ENCODE assay signal across 8 cellular contexts in genomic region chr14:81221579-81222102, GRCh38. TPM values are rescaled to one million over a fixed set of nuclear protein-coding genes. Genes with fewer than 3 reads are reported as not detected.
DNase-seq lines count a peak whose midpoint lies in the region; ATAC-seq, FAIRE-seq and TF ChIP-seq lines count a peak whose summit lies in the region.

No MANE protein-coding gene starts in this region.

- CTCF ChIA-PET in A549 (lab: Yijun Ruan, JAX) (interaction anchor here (0.8 to 1.4 kb wide), 2 partner anchors 15 to 238 kb away, joined by 3 read pairs; no protein-coding TSS in a partner anchor), HCT116 (lab: Charles Lee) (interaction anchor here (1.5 kb wide), 1 partner anchor 243 kb away, joined by 4 read pairs; no protein-coding TSS in a partner anchor)

- TF ChIP-seq RAD21 in A549 (conservative IDR thresholded peaks at IDR 0.05 in 1 of 2, IDR thresholded peaks at IDR 0.05 in 1 of 2) (no peak), HCT116 (IDR thresholded peaks at IDR 0.05; ENCODE audit: low read depth) (no peak)

- H3K27ac Mint-ChIP-seq in activated naive CD8-positive, alpha-beta T cell treated with anti-CD3 and anti-CD28 coated beads for 36 hours, result peak overlapping the region; percentile 98

- BruUV-seq in HCT116 (replicated peaks; lab: Mats Ljungman, UMichigan), result TSS peak; percentile 71

- H3K4me1 ChIP-seq in A549, result peaks cover 24% of the 10 kb centered on the region
- peaks cover 7 to 20% of the 10 kb centered on the region in 2 experiments for H3K4me1 ChIP-seq in HCT116 (ENCODE audit: control insufficient read depth in 1 of 2, insufficient read depth in 2 of 2, low read length in 2 of 2)
- H3K4me1 ChIP-seq in keratinocyte (ENCODE audit: control insufficient read depth, extremely low read depth, insufficient read depth, low read length), result peaks cover 12% of the 10 kb centered on the region
- peaks cover 27% of the 10 kb centered on the region for H3K4me1 ChIP-seq in suprapubic skin

- H3K4me3 ChIP-seq in A549 (peak overlapping the region; percentile 89), HCT116 (replicated peaks in 1 of 2; ENCODE audit: low read depth in 1 of 2, low read length in 2 of 2) (peak overlapping the region; percentile 50 to 75), keratinocyte (ENCODE audit: control insufficient read depth in 2 of 3, extremely low read depth in 1 of 3, insufficient read depth in 2 of 3, low read depth in 1 of 3, low read length in 3 of 3) (peak overlapping the region; percentile 57 to 67 (median 61)), suprapubic skin (peak overlapping the region; percentile 88)

- peaks cover 4% of the 10 kb centered on the region for H3K27me3 Mint-ChIP-seq in activated naive CD8-positive, alpha-beta T cell treated with anti-CD3 and anti-CD28 coated beads for 36 hours

- H3K27me3 ChIP-seq in HCT116 (ENCODE audit: insufficient read depth, low read length), result no peaks in the 10 kb centered on the region
- H3K27me3 ChIP-seq in keratinocyte (ENCODE audit: control insufficient read depth, extremely low read depth, insufficient read depth, low read length), result no peaks in the 10 kb centered on the region
- no peaks in the 10 kb centered on the region for H3K27me3 ChIP-seq in suprapubic skin

- no peak overlapping the region for H2AFZ ChIP-seq in HCT116 (ENCODE audit: low read depth, low read length, poor library complexity, severe bottlenecking)
- peak overlapping the region; percentile 72 for H2AFZ ChIP-seq in keratinocyte (ENCODE audit: control insufficient read depth, low read length)

- H3K9me2 ChIP-seq in HCT116 (ENCODE audit: insufficient read depth), result no peaks in the 10 kb centered on the region

- no peaks in the 10 kb centered on the region for H3K9me3 Mint-ChIP-seq in activated naive CD8-positive, alpha-beta T cell treated with anti-CD3 and anti-CD28 coated beads for 36 hours

- H3K9me1 ChIP-seq in keratinocyte (ENCODE audit: control insufficient read depth, extremely low read depth, insufficient read depth, low read length), result no peaks in the 10 kb centered on the region

- no peak for TF ChIP-seq CTCF in A549 (IDR thresholded peaks at IDR 0.05)
- no peak for TF ChIP-seq CTCF in HCT116 (IDR thresholded peaks at IDR 0.05 in 2 of 3, conservative IDR thresholded peaks at IDR 0.05 in 1 of 3; ENCODE audit: borderline replicate concordance in 1 of 3, insufficient read depth in 1 of 3, low read depth in 2 of 3, low read length in 2 of 3)
- no peak for TF ChIP-seq CTCF in keratinocyte (optimal IDR thresholded peaks at IDR 0.05 in 1 of 3, IDR thresholded peaks at IDR 0.05 in 1 of 3, conservative IDR thresholded peaks at IDR 0.05 in 1 of 3; ENCODE audit: extremely low read depth in 1 of 3, insufficient read depth in 2 of 3, low read length in 3 of 3)
- no peak for TF ChIP-seq CTCF in suprapubic skin (IDR thresholded peaks at IDR 0.05)

- H3K79me2 ChIP-seq in HCT116 (ENCODE audit: insufficient read depth, low read length), result peaks cover 37% of the 10 kb centered on the region
- H3K79me2 ChIP-seq in keratinocyte (ENCODE audit: control insufficient read depth, insufficient read depth, low read length), result peaks cover 22% of the 10 kb centered on the region

- RAD21 ChIA-PET in HCT116 (lab: Charles Lee; ENCODE audit: low non-redundant PET in 1 of 2, low total read pairs in 2 of 2, uncharacterized antibody in 2 of 2, unreplicated experiment in 2 of 2), result no interaction called here

- H3K4me2 ChIP-seq in A549 (peak overlapping the region; percentile 78), HCT116 (ENCODE audit: low read length) (peak overlapping the region; percentile 77), keratinocyte (ENCODE audit: control insufficient read depth, extremely low read depth, insufficient read depth, low read depth, low read length) (peak overlapping the region; percentile 84)

- DNase-seq in A549 (ENCODE audit: low read depth in 1 of 2, low spot score in 1 of 2) (peak in 1 of 2 experiments; percentile 3), HCT116 (ENCODE audit: low read depth, low spot score) (no peak), keratinocyte (ENCODE audit: low read depth, low spot score) (no peak), suprapubic skin (ENCODE audit: low spot score in 2 of 2) (no peak)
- no peak for DNase-seq in activated naive CD8-positive, alpha-beta T cell treated with anti-CD3 and anti-CD28 coated beads for 36 hours

- H3K27ac ChIP-seq in A549 (peak overlapping the region; percentile 96), HCT116 (ENCODE audit: low read depth, low read length) (peak overlapping the region; percentile 95), keratinocyte (ENCODE audit: control insufficient read depth, insufficient read depth, low read length) (peak overlapping the region; percentile 95), suprapubic skin (peak overlapping the region; percentile 97)

- peak overlapping the region; percentile 89 for H3K9ac ChIP-seq in HCT116 (ENCODE audit: low read length)
- H3K9ac ChIP-seq in keratinocyte (ENCODE audit: control insufficient read depth, extremely low read depth, insufficient read depth, low read length), result peak overlapping the region; percentile 88

- ATAC-seq in A549, result no peak
- ATAC-seq in HCT116, result no peak
- ATAC-seq in GM21717 (IDR thresholded peaks at IDR 0.05; ENCODE audit: unreplicated experiment), result no peak
- ATAC-seq in HG03139 (IDR thresholded peaks at IDR 0.05; ENCODE audit: unreplicated experiment), result no peak
- no peak for ATAC-seq in GM19463 (IDR thresholded peaks at IDR 0.05; ENCODE audit: unreplicated experiment)

- WGBS in A549 (ENCODE audit: missing lambda C conversion rate), result 59% methylated on average over 16 of the region's 16 CpGs
- 27% methylated on average over 16 of the region's 16 CpGs for whole genome bisulfite sequencing in suprapubic skin

- H3K9me3 ChIP-seq in A549 (peaks cover 5% of the 10 kb centered on the region; the same call in 1 of the 3 replicates), HCT116 (ENCODE audit: control insufficient read depth in 1 of 2, insufficient read depth in 1 of 2, low read depth in 1 of 2, low read length in 2 of 2) (no peaks in the 10 kb centered on the region), keratinocyte (ENCODE audit: control insufficient read depth, low read depth, low read length) (no peaks in the 10 kb centered on the region), suprapubic skin (no peaks in the 10 kb centered on the region)

- intact Hi-C loops in HCT116 (cut with micrococcal nuclease), result loop anchor here (5.0 kb wide), 1 partner anchor 311 kb away; the partner anchor contains the start of gene SEL1L

- TF ChIP-seq POLR2A in A549 (IDR thresholded peaks at IDR 0.05; ENCODE audit: low read length) (no peak), HCT116 (IDR thresholded peaks at IDR 0.05; ENCODE audit: borderline replicate concordance, extremely low read depth, insufficient read depth, insufficient read length) (no peak), suprapubic skin (IDR thresholded peaks at IDR 0.05) (no peak)

- TF ChIP-seq EP300 in A549 (IDR thresholded peaks at IDR 0.05), result no peak
- no peak for TF ChIP-seq EP300 in suprapubic skin (IDR thresholded peaks at IDR 0.05)

- POLR2A ChIA-PET in A549 (lab: Yijun Ruan, JAX) (interaction anchor here (1.1 to 1.6 kb wide), 8 partner anchors 8 to 312 kb away, joined by 3 to 21 read pairs (median 6); partner anchors contain the start of gene SEL1L), HCT116 (lab: Charles Lee) (interaction anchor here (1.2 to 1.6 kb wide), 4 partner anchors 7 to 21 kb away, joined by 5 to 6 read pairs (median 5); no protein-coding TSS in a partner anchor)

- peaks cover 21% of the 10 kb centered on the region for H3K4me1 Mint-ChIP-seq in activated naive CD8-positive, alpha-beta T cell treated with anti-CD3 and anti-CD28 coated beads for 36 hours

- H3K4me3 Mint-ChIP-seq in activated naive CD8-positive, alpha-beta T cell treated with anti-CD3 and anti-CD28 coated beads for 36 hours, result peak overlapping the region; percentile 91

- H4K20me1 ChIP-seq in HCT116 (ENCODE audit: insufficient read depth), result no peaks in the 10 kb centered on the region
- no peaks in the 10 kb centered on the region for H4K20me1 ChIP-seq in keratinocyte (ENCODE audit: control insufficient read depth, extremely low read depth, insufficient read depth, low read length)

- H3K36me3 Mint-ChIP-seq in activated naive CD8-positive, alpha-beta T cell treated with anti-CD3 and anti-CD28 coated beads for 36 hours, result peaks cover 14% of the 10 kb centered on the region

- no peak for FAIRE-seq in A549 (lab: Jason Lieb, UNC)
- FAIRE-seq in keratinocyte (lab: Jason Lieb, UNC), result no peak

- H3K36me3 ChIP-seq in HCT116 (ENCODE audit: control insufficient read depth in 1 of 2, insufficient read depth in 2 of 2, low read length in 2 of 2) (no peaks in the 10 kb centered on the region), keratinocyte (ENCODE audit: control insufficient read depth in 2 of 2, extremely low read depth in 1 of 2, insufficient read depth in 2 of 2, low read length in 2 of 2) (no peaks in the 10 kb centered on the region), suprapubic skin (no peaks in the 10 kb centered on the region)

- dilution Hi-C loops in keratinocyte (cut with MboI; ENCODE audit: extremely low pct_ligation_motif_present, low sequenced_read_pairs), result no loop called here

TF ChIP-seq in A549, 52 proteins besides CTCF, POLR2A, EP300 and RAD21 (continues in another document):
- TF ChIP-seq RNF2 (IDR thresholded peaks at IDR 0.05; ENCODE audit: borderline replicate concordance, low read depth), result 0 out of 2 replicates have a peak, but pooled peaks have one; percentile 65

TF ChIP-seq in HCT116, 20 proteins besides CTCF, POLR2A, EP300 and RAD21 (continues in another document):
- TF ChIP-seq MAX (IDR thresholded peaks at IDR 0.05), result no peak

RNA-seq across cellular contexts. Expression of gene GTF2A1, which starts 0.9 kb away (rescaled TPM):
- polyA plus RNA-seq in A549 (2011; rRNA removed) (19.6 and 22.4 TPM in 2 replicates), A549 (2017; fragmentation: RNase III; extraction: RNeasy Plus Mini Kit Qiagen cat#74134 plus additional on column Dnase treatment) (12.5 to 15.0 TPM (median 13.3 TPM) in 3 replicates), keratinocyte (17.5 to 19.3 TPM (median 18.0 TPM) in 3 replicates)
- polyA plus RNA-seq in A549 (2012; cell fraction: cytosol; rRNA removed), result 5.4 and 9.1 TPM in 2 replicates
- polyA plus RNA-seq in A549 (2012; cell fraction: nucleus; rRNA removed), result 2.3 and 3.5 TPM in 2 replicates
- 35.1 and 39.4 TPM in 2 replicates for polyA minus RNA-seq in A549 (2011; rRNA and poly(A)+ RNA removed)
- total RNA-seq in HCT116 (2021; ENCODE audit: unreplicated experiment) (39.7 TPM), suprapubic skin (10 to 100 TPM; 27.7 to 50.0 (median 35.6) TPM)
- 19.4 and 21.6 TPM in 2 replicates for polyA plus RNA-seq in HCT116 (2012)
- 10 to 100 TPM; 42.5 TPM for total RNA-seq in activated naive CD8-positive, alpha-beta T cell treated with anti-CD3 and anti-CD28 coated beads for 36 hours
- 42.0 TPM for polyA plus RNA-seq in keratinocyte (2011; ENCODE audit: low read depth)
- polyA plus RNA-seq in keratinocyte (2011; cell fraction: cytosol; rRNA removed), result 7.0 and 9.7 TPM in 2 replicates
- 13.2 and 13.6 TPM in 2 replicates for polyA plus RNA-seq in keratinocyte (2011; cell fraction: nucleus; rRNA removed)
- 12.3 and 15.8 TPM in 2 replicates for polyA plus RNA-seq in keratinocyte (2012; ENCODE audit: low replicate concordance)
- polyA minus RNA-seq in keratinocyte, result 24.0 to 47.0 TPM (median 31.2 TPM) in 3 replicates
- polyA minus RNA-seq in keratinocyte (2011; cell fraction: cytosol; rRNA and poly(A)+ RNA removed), result 13.2 TPM
- 7.6 and 20.9 TPM in 2 replicates for polyA minus RNA-seq in keratinocyte (2011; cell fraction: nucleus; rRNA and poly(A)+ RNA removed)
